21 cellular contexts compared by ENCODE assay signal in genomic region chr3:156985689-156986088, GRCh38.
"Had no signal": no experiment of that assay in that cellular context is flagged by ENCODE, and none has a peak within 500 bp of the region (broad histone marks: within the 10 kb centered on the region; RNA-seq: fewer than 3 reads in every experiment).

No MANE protein-coding gene starts in this region.

- H3K4me1 ChIP-seq: heart right ventricle, psoas muscle, right lobe of liver, spleen, stomach had no signal

- H3K27me3 ChIP-seq: dorsolateral prefrontal cortex, heart right ventricle, right lobe of liver, spleen, stomach had no signal

- H3K4me3 ChIP-seq: coronary artery, dorsolateral prefrontal cortex, heart right ventricle, psoas muscle, right lobe of liver, spleen, stomach, thoracic aorta had no signal

- H3K27ac ChIP-seq: coronary artery, dorsolateral prefrontal cortex, heart right ventricle, psoas muscle, right lobe of liver, stomach, thoracic aorta had no signal

- H3K27ac Mint-ChIP-seq: nephron progenitor cell had no signal

- H3K36me3 ChIP-seq: heart right ventricle, right lobe of liver, spleen, stomach, thoracic aorta had no signal

- H3K4me1 Mint-ChIP-seq: nephron progenitor cell had no signal

- H3K9me3 ChIP-seq: psoas muscle, right lobe of liver, spleen, stomach, thoracic aorta had no signal

- ATAC-seq: esophagus mucosa, heart right ventricle, psoas muscle had no signal

- DNase-seq: dorsolateral prefrontal cortex; effector memory CD4-positive, alpha-beta T cell; heart right ventricle; hypothalamus; kidney glomerular epithelial cell; midbrain; nephron progenitor cell; psoas muscle; retina; right lobe of liver; spleen; stimulated activated CD4-positive, alpha-beta T cell treated with anti-CD3 and anti-CD28 coated beads, Interleukin-15, amount 100 ng/mL, for 24 hours; stimulated activated CD4-positive, alpha-beta T cell treated with anti-CD3 and anti-CD28 coated beads, Interleukin-1b, Interleukin-23, amount 100 ng/mL, for 48 hours; stimulated activated CD4-positive, alpha-beta T cell treated with anti-CD3 and anti-CD28 coated beads, Interleukin-4, amount 100 ng/mL, for 4 hours; stimulated activated naive CD4-positive, alpha-beta T cell; stomach; substantia nigra; trophoblast cell had no signal

- H3K4me3 Mint-ChIP-seq: nephron progenitor cell had no signal
